Comparison of ENCODE assay signal across 8 cellular contexts in the genomic region with DNA sequence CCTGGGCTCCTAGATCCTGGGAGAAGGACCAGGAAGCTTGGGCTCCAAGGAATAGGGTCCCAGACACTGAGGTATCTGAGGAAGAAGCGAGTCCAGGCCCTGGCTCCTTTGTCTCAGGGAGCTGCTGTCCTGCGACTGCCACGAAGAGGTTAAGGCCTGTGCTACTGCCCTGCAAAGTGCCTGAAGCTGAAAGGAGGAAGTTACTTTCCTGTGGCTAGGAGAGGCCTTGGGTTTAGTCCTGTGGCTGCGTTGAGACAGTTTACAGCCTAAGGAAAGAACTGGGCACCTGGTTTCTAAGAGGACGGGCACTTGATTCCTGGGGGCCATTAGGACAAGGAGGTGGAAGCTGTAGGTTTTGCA. TPM values are rescaled to one million over a fixed set of nuclear protein-coding genes. Genes with fewer than 3 reads are reported as not detected.
DNase-seq lines count a peak whose midpoint lies in the region; ATAC-seq and TF ChIP-seq lines count a peak whose summit lies in the region.

No MANE protein-coding gene starts in this region.

- peak; percentile 76 for DNase-seq in activated CD4-positive, alpha-beta T cell treated with anti-CD3 and anti-CD28 coated beads, Interleukin-2, amount 10 ng/mL, durations not matched to agents 24 days and 14 days
- no peak for DNase-seq in activated CD4-positive, alpha-beta T cell treated with anti-CD3 and anti-CD28 coated beads, Interleukin-2, amount 50 U/mL, for 48 hours
- DNase-seq in activated CD8-positive, alpha-beta T cell treated with anti-CD3 and anti-CD28 coated beads for 36 hours: peak; percentile 11
- DNase-seq in left kidney (ENCODE audit: low read depth, low spot score): peak; percentile 48
- DNase-seq in thyroid gland: peak in 1 of 2 donors; percentile 19
- DNase-seq in NCI-H2227 (lab: John Stamatoyannopoulos, UW; ENCODE audit: unreplicated experiment): no peak
- DNase-seq in COR-L47 (lab: John Stamatoyannopoulos, UW): no peak
- no peak for DNase-seq in NCI-H2081 (lab: John Stamatoyannopoulos, UW)

- H3K4me3 Mint-ChIP-seq in activated CD4-positive, alpha-beta T cell treated with anti-CD3 and anti-CD28 coated beads, Interleukin-2, amount 10 ng/mL, durations not matched to agents 24 days and 14 days: peak overlapping the region; percentile 82
- peak overlapping the region; percentile 65 for H3K4me3 Mint-ChIP-seq in activated CD8-positive, alpha-beta T cell treated with anti-CD3 and anti-CD28 coated beads for 36 hours

- TF ChIP-seq POLR2A in thyroid gland (IDR thresholded peaks at IDR 0.05): no peak

- 44 to 58% methylated on average over 5 of the region's 5 CpGs for WGBS in thyroid gland, 2 donors

- CTCF ChIA-PET in activated CD8-positive, alpha-beta T cell treated with anti-CD3 and anti-CD28 coated beads for 36 hours (lab: Charles Lee): no interaction called here

- H3K36me3 ChIP-seq in thyroid gland: peaks cover 14 to 15% of the 10 kb centered on the region in 2 donors

- H3K4me1 Mint-ChIP-seq in activated CD4-positive, alpha-beta T cell treated with anti-CD3 and anti-CD28 coated beads, Interleukin-2, amount 10 ng/mL, durations not matched to agents 24 days and 14 days: peaks cover 60% of the 10 kb centered on the region
- peaks cover 49% of the 10 kb centered on the region for H3K4me1 Mint-ChIP-seq in activated CD8-positive, alpha-beta T cell treated with anti-CD3 and anti-CD28 coated beads for 36 hours (ENCODE audit: low read depth)

- no peaks in the 10 kb centered on the region for H3K27me3 Mint-ChIP-seq in activated CD4-positive, alpha-beta T cell treated with anti-CD3 and anti-CD28 coated beads, Interleukin-2, amount 10 ng/mL, durations not matched to agents 24 days and 14 days
- H3K27me3 Mint-ChIP-seq in activated CD8-positive, alpha-beta T cell treated with anti-CD3 and anti-CD28 coated beads for 36 hours: no peaks in the 10 kb centered on the region

- no peaks in the 10 kb centered on the region for H3K9me3 Mint-ChIP-seq in activated CD4-positive, alpha-beta T cell treated with anti-CD3 and anti-CD28 coated beads, Interleukin-2, amount 10 ng/mL, durations not matched to agents 24 days and 14 days
- H3K9me3 Mint-ChIP-seq in activated CD8-positive, alpha-beta T cell treated with anti-CD3 and anti-CD28 coated beads for 36 hours: no peaks in the 10 kb centered on the region

- H3K9me3 ChIP-seq in thyroid gland: no peaks in the 10 kb centered on the region

- ATAC-seq in activated CD8-positive, alpha-beta T cell treated with anti-CD3 and anti-CD28 coated beads for 36 hours: no peak

- no peaks in the 10 kb centered on the region for H3K27me3 ChIP-seq in thyroid gland

- POLR2A ChIA-PET in activated CD8-positive, alpha-beta T cell treated with anti-CD3 and anti-CD28 coated beads for 36 hours (lab: Charles Lee): interaction anchor here (0.8 to 1.9 kb wide), 4 partner anchors 8 to 17 kb away, joined by 3 to 7 read pairs (median 4); no protein-coding TSS in a partner anchor

- intact Hi-C loops in activated CD4-positive, alpha-beta T cell treated with anti-CD3 and anti-CD28 coated beads, Interleukin-2, amount 10 ng/mL, durations not matched to agents 24 days and 14 days (cut with micrococcal nuclease): no loop called here
- intact Hi-C loops in activated CD8-positive, alpha-beta T cell treated with anti-CD3 and anti-CD28 coated beads for 36 hours (cut with micrococcal nuclease): no loop called here
- intact Hi-C loops in thyroid gland (cut with DNase I): no loop called here

- peak overlapping the region in 1 of 3 donors; percentile 96 for H3K4me3 ChIP-seq in thyroid gland (replicated peaks in 1 of 3)

- peaks cover 35% of the 10 kb centered on the region for H3K36me3 Mint-ChIP-seq in activated CD4-positive, alpha-beta T cell treated with anti-CD3 and anti-CD28 coated beads, Interleukin-2, amount 10 ng/mL, durations not matched to agents 24 days and 14 days (ENCODE audit: low read depth)
- peaks cover 32% of the 10 kb centered on the region for H3K36me3 Mint-ChIP-seq in activated CD8-positive, alpha-beta T cell treated with anti-CD3 and anti-CD28 coated beads for 36 hours (ENCODE audit: low read depth)

- peaks cover 11 to 26% of the 10 kb centered on the region in 2 donors for H3K4me1 ChIP-seq in thyroid gland

- no peak for TF ChIP-seq CTCF in activated CD8-positive, alpha-beta T cell treated with anti-CD3 and anti-CD28 coated beads for 36 hours (IDR thresholded peaks at IDR 0.05)
- no peak for TF ChIP-seq CTCF in thyroid gland (IDR thresholded peaks at IDR 0.05)

- H3K27ac Mint-ChIP-seq in activated CD4-positive, alpha-beta T cell treated with anti-CD3 and anti-CD28 coated beads, Interleukin-2, amount 10 ng/mL, durations not matched to agents 24 days and 14 days: peak overlapping the region; percentile 83
- peak overlapping the region; percentile 63 for H3K27ac Mint-ChIP-seq in activated CD8-positive, alpha-beta T cell treated with anti-CD3 and anti-CD28 coated beads for 36 hours

- peak overlapping the region; percentile 40 to 97 (median 78) for H3K27ac ChIP-seq in thyroid gland

RNA-seq across cellular contexts. Expression of a gene that starts 2.8 kb away (rescaled TPM):
- 65.6 and 69.0 TPM in 2 replicates for total RNA-seq in activated CD4-positive, alpha-beta T cell treated with anti-CD3 and anti-CD28 coated beads, Interleukin-2, amount 10 ng/mL, durations not matched to agents 24 days and 14 days
- 10 to 100 TPM; 64.7 to 69.9 TPM for total RNA-seq in activated CD8-positive, alpha-beta T cell treated with anti-CD3 and anti-CD28 coated beads for 36 hours
- 10 to 100 TPM; 16.4 to 37.8 (median 21.8) TPM for total RNA-seq in thyroid gland

RNA-seq across cellular contexts. Expression of a gene that starts 11.5 kb away (rescaled TPM):
- total RNA-seq in activated CD4-positive, alpha-beta T cell treated with anti-CD3 and anti-CD28 coated beads, Interleukin-2, amount 10 ng/mL, durations not matched to agents 24 days and 14 days: not detected in 2 replicates
- total RNA-seq in activated CD8-positive, alpha-beta T cell treated with anti-CD3 and anti-CD28 coated beads for 36 hours: under 1 TPM in 1 of 2 experiments, not detected in 1; 0.11 TPM
- total RNA-seq in thyroid gland: not detected

RNA-seq across cellular contexts. Expression of a gene that starts 38.6 kb away (rescaled TPM):
- total RNA-seq in activated CD4-positive, alpha-beta T cell treated with anti-CD3 and anti-CD28 coated beads, Interleukin-2, amount 10 ng/mL, durations not matched to agents 24 days and 14 days: not detected in 2 replicates
- total RNA-seq in activated CD8-positive, alpha-beta T cell treated with anti-CD3 and anti-CD28 coated beads for 36 hours: not detected
- not detected for total RNA-seq in thyroid gland

RNA-seq across cellular contexts. Expression of a gene that starts 46.4 kb away (rescaled TPM):
- not detected in 2 replicates for total RNA-seq in activated CD4-positive, alpha-beta T cell treated with anti-CD3 and anti-CD28 coated beads, Interleukin-2, amount 10 ng/mL, durations not matched to agents 24 days and 14 days
- under 1 TPM in 1 of 2 experiments, not detected in 1; 0.07 TPM for total RNA-seq in activated CD8-positive, alpha-beta T cell treated with anti-CD3 and anti-CD28 coated beads for 36 hours
- under 1 TPM in 3 of 4 donors, not detected in 1; 0.11 to 0.59 (median 0.27) TPM for total RNA-seq in thyroid gland

Comparison
In these comparisons a context has a peak if more than half of its experiments do, and no peak if none do; other contexts are left out.
1. DNase-seq: peak in activated CD4-positive, alpha-beta T cell treated with anti-CD3 and anti-CD28 coated beads, Interleukin-2, amount 10 ng/mL, durations not matched to agents 24 days and 14 days (single experiment), activated CD8-positive, alpha-beta T cell treated with anti-CD3 and anti-CD28 coated beads for 36 hours (single experiment) and left kidney (single experiment); none in activated CD4-positive, alpha-beta T cell treated with anti-CD3 and anti-CD28 coated beads, Interleukin-2, amount 50 U/mL, for 48 hours (0 of 2), NCI-H2227 (single experiment), COR-L47 (single experiment) and NCI-H2081 (0 of 2).